Comparison of ENCODE assay signal across 8 cellular contexts in the genomic region with DNA sequence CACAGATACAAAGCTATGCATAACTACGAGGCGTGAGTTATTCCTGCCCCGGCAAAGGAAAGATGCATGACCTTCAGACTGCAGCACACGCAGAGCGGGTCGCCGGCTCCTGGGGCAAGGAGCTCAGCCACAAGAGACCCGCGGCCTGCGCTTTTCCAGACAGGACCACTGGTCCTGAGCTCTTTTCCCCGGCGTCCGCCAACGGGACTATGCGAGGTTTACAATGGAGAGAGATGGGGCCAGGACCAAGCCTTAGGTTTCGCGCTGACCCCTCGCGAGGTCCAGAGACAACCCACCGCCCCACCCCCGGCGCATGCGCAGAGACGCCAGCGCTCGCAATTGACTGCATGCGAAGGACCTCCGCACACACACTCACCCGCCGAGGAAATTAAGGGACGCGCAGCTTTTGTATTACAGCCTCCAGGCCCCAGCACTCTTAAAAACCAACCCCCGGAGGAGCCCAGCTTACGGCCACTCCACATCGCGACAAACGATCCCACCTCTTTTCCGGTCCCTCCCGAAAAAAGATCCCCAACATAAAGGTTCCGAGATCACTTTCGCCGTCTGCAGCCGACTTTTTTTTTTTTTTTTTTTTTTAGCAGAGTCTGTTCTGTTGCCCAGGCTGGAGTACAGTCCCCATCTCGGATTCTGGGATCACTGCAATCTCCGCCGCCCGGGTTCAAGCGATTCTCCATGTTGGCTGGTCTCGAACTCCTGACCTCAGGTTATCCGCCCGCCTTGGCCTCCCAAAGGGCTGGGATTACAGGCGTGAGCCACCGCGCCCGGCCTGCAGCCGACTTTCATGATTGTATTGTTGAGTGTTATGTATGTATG. TPM values are rescaled to one million over a fixed set of nuclear protein-coding genes. Genes with fewer than 3 reads are reported as not detected.
A peak's percentile ranks its signal among the peaks of the same experiment; 100 is the strongest.
DNase-seq lines count a peak whose midpoint lies in the region; ATAC-seq and TF ChIP-seq lines count a peak whose summit lies in the region.

A gene with protein sequence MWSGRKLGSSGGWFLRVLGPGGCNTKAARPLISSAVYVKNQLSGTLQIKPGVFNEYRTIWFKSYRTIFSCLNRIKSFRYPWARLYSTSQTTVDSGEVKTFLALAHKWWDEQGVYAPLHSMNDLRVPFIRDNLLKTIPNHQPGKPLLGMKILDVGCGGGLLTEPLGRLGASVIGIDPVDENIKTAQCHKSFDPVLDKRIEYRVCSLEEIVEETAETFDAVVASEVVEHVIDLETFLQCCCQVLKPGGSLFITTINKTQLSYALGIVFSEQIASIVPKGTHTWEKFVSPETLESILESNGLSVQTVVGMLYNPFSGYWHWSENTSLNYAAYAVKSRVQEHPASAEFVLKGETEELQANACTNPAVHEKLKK (minus strand): TSS at position 498 of the 834 bp plus-strand sequence. CDS start 16 bp downstream, at position 482.

- CTCF ChIA-PET in RWPE1 (lab: Yijun Ruan, JAX), result no interaction called here

- peak within 1 kb of the TSS; percentile 74 for H3K9ac ChIP-seq in neural cell (ENCODE audit: low read length)

- TF ChIP-seq RAD21 in neural cell (conservative IDR thresholded peaks at IDR 0.05), result peak; percentile 33

- H3K27ac Mint-ChIP-seq in stimulated activated naive CD8-positive, alpha-beta T cell treated with anti-CD3 and anti-CD28 coated beads, Interleukin-15, amount 100 ng/mL, for 72 hours, result peak within 1 kb of the TSS; percentile 96 to 97

- no peaks in the 10 kb centered on the region for H3K9me3 ChIP-seq in DOHH2 (ENCODE audit: control insufficient read depth, insufficient read depth, low read length)
- H3K9me3 ChIP-seq in neural cell (ENCODE audit: low read length), result no peaks in the 10 kb centered on the region

- H3K79me2 ChIP-seq in DOHH2 (ENCODE audit: control insufficient read depth, low read length) (peaks cover 16% of the 10 kb centered on the region), neural cell (replicated peaks; ENCODE audit: insufficient read depth, low read length) (no peaks in the 10 kb centered on the region)

- H3K4me1 ChIP-seq in DOHH2 (ENCODE audit: control insufficient read depth, low read length), result peaks cover 16% of the 10 kb centered on the region

- ATAC-seq in GM21723 (IDR thresholded peaks at IDR 0.05; ENCODE audit: unreplicated experiment), result peak; percentile 80
- ATAC-seq in stimulated activated naive CD8-positive, alpha-beta T cell treated with anti-CD3 and anti-CD28 coated beads, Interleukin-15, amount 100 ng/mL, for 72 hours, result peak; percentile 82

- TF ChIP-seq EP300 in neural cell (conservative IDR thresholded peaks at IDR 0.05; ENCODE audit: poor library complexity, severe bottlenecking), result peak; percentile 35

- H3K4me3 ChIP-seq in DOHH2 (ENCODE audit: low read length) (peak within 1 kb of the TSS; percentile 85), fibroblast of villous mesenchyme (ENCODE audit: low read depth, low read length) (peak within 1 kb of the TSS; percentile 94), neural cell (ENCODE audit: low read length) (peak within 1 kb of the TSS; percentile 74)

- H3K27me3 ChIP-seq in DOHH2 (ENCODE audit: control insufficient read depth, low read length) (no peaks in the 10 kb centered on the region), neural cell (ENCODE audit: insufficient read depth, low read depth, low read length) (no peaks in the 10 kb centered on the region)

- H3K9me2 ChIP-seq in DOHH2 (replicated peaks; ENCODE audit: control insufficient read depth, low read length) (no peaks in the 10 kb centered on the region), neural cell (ENCODE audit: insufficient read depth, low read length) (no peaks in the 10 kb centered on the region)

- peak within 1 kb of the TSS; percentile 72 for H3K27ac ChIP-seq in DOHH2 (ENCODE audit: low read depth, low read length)
- H3K27ac ChIP-seq in RWPE1, result peak within 1 kb of the TSS; percentile 90
- peak within 1 kb of the TSS; percentile 70 for H3K27ac ChIP-seq in neural cell (ENCODE audit: low read length)

- H3K4me2 ChIP-seq in DOHH2 (ENCODE audit: low read length) (peak within 1 kb of the TSS; percentile 71), neural cell (ENCODE audit: low read length) (peak within 1 kb of the TSS; percentile 63)

- H3K36me3 ChIP-seq in DOHH2 (ENCODE audit: control insufficient read depth, low read length), result peaks cover 17% of the 10 kb centered on the region
- no peaks in the 10 kb centered on the region for H3K36me3 ChIP-seq in neural cell (ENCODE audit: insufficient read depth, low read length)

- peak within 1 kb of the TSS; percentile 74 for H2AFZ ChIP-seq in neural cell (ENCODE audit: low read depth, low read length)

- peak within 1 kb of the TSS; percentile 94 for H3K4me3 Mint-ChIP-seq in stimulated activated naive CD8-positive, alpha-beta T cell treated with anti-CD3 and anti-CD28 coated beads, Interleukin-15, amount 100 ng/mL, for 72 hours

- H4K20me1 ChIP-seq in DOHH2 (ENCODE audit: control insufficient read depth, insufficient read depth, low read depth, low read length) (no peaks in the 10 kb centered on the region), neural cell (ENCODE audit: insufficient read depth) (no peaks in the 10 kb centered on the region)

- POLR2A ChIA-PET in RWPE1 (lab: Yijun Ruan, JAX; ENCODE audit: low non-redundant PET), result interaction anchor here (0.7 kb wide), 1 partner anchor 45 kb away, joined by 4 read pairs; a partner anchor contains a TSS

- H3K27me3 Mint-ChIP-seq in stimulated activated naive CD8-positive, alpha-beta T cell treated with anti-CD3 and anti-CD28 coated beads, Interleukin-15, amount 100 ng/mL, for 72 hours, result no peaks in the 10 kb centered on the region

- H3K4me1 Mint-ChIP-seq in stimulated activated naive CD8-positive, alpha-beta T cell treated with anti-CD3 and anti-CD28 coated beads, Interleukin-15, amount 100 ng/mL, for 72 hours, result peaks cover 15% of the 10 kb centered on the region

- no peaks in the 10 kb centered on the region for H3K9me3 Mint-ChIP-seq in stimulated activated naive CD8-positive, alpha-beta T cell treated with anti-CD3 and anti-CD28 coated beads, Interleukin-15, amount 100 ng/mL, for 72 hours

- DNase-seq in KBM-7, result peak; percentile 83
- DNase-seq in RWPE1 (ENCODE audit: low spot score), result peak; percentile 87
- peak; percentile 90 for DNase-seq in activated effector memory CD4-positive, alpha-beta T cell treated with anti-CD3 and anti-CD28 coated beads, Interleukin-2, amount 50 U/mL, for 16 hours
- DNase-seq in fibroblast of villous mesenchyme (ENCODE audit: low read depth), result peak; percentile 80
- DNase-seq in stimulated activated naive CD8-positive, alpha-beta T cell treated with anti-CD3 and anti-CD28 coated beads, Interleukin-15, amount 100 ng/mL, for 72 hours, result peak; percentile 72 to 73

- H3F3A ChIP-seq in DOHH2 (ENCODE audit: control insufficient read depth, insufficient read depth) (peaks cover 16% of the 10 kb centered on the region), neural cell (ENCODE audit: insufficient read depth, low read length, poor library complexity, severe bottlenecking) (peaks cover 7% of the 10 kb centered on the region)

- in situ Hi-C loops in KBM-7 (cut with MboI; ENCODE audit: low pct_unique_long_range_greater_than_20kb, low sequenced_read_pairs), result no loop called here

- no peak for TF ChIP-seq CTCF in DOHH2 (IDR thresholded peaks at IDR 0.05; ENCODE audit: low read depth, low read length, poor library complexity, severe bottlenecking)
- TF ChIP-seq CTCF in RWPE1 (conservative IDR thresholded peaks at IDR 0.05; ENCODE audit: low read depth), result no peak
- no peak for TF ChIP-seq CTCF in fibroblast of villous mesenchyme (IDR thresholded peaks at IDR 0.05; ENCODE audit: insufficient read depth, low read depth, low read length)
- no peak for TF ChIP-seq CTCF in neural cell (IDR thresholded peaks at IDR 0.05; ENCODE audit: poor library complexity, severe bottlenecking)

TF ChIP-seq in neural cell, 6 proteins besides CTCF, POLR2A, EP300 and RAD21:
- TF ChIP-seq MXI1 (conservative IDR thresholded peaks at IDR 0.05; ENCODE audit: poor library complexity, severe bottlenecking) (peak; percentile 60), SMC3 (conservative IDR thresholded peaks at IDR 0.05; ENCODE audit: poor library complexity) (peak; percentile 43), TAF1 (IDR thresholded peaks at IDR 0.05; ENCODE audit: low read depth) (no peak), POLR2AphosphoS5 (IDR thresholded peaks at IDR 0.05) (peak; percentile 58), EZH2 (IDR thresholded peaks at IDR 0.05; ENCODE audit: borderline replicate concordance, insufficient read depth, low read length, poor library complexity, severe bottlenecking) (no peak)
- TF ChIP-seq, protein P1, sequence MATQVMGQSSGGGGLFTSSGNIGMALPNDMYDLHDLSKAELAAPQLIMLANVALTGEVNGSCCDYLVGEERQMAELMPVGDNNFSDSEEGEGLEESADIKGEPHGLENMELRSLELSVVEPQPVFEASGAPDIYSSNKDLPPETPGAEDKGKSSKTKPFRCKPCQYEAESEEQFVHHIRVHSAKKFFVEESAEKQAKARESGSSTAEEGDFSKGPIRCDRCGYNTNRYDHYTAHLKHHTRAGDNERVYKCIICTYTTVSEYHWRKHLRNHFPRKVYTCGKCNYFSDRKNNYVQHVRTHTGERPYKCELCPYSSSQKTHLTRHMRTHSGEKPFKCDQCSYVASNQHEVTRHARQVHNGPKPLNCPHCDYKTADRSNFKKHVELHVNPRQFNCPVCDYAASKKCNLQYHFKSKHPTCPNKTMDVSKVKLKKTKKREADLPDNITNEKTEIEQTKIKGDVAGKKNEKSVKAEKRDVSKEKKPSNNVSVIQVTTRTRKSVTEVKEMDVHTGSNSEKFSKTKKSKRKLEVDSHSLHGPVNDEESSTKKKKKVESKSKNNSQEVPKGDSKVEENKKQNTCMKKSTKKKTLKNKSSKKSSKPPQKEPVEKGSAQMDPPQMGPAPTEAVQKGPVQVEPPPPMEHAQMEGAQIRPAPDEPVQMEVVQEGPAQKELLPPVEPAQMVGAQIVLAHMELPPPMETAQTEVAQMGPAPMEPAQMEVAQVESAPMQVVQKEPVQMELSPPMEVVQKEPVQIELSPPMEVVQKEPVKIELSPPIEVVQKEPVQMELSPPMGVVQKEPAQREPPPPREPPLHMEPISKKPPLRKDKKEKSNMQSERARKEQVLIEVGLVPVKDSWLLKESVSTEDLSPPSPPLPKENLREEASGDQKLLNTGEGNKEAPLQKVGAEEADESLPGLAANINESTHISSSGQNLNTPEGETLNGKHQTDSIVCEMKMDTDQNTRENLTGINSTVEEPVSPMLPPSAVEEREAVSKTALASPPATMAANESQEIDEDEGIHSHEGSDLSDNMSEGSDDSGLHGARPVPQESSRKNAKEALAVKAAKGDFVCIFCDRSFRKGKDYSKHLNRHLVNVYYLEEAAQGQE (IDR thresholded peaks at IDR 0.05; ENCODE audit: borderline replicate concordance), result no peak

RNA-seq across cellular contexts. Expression of the gene that starts here (rescaled TPM):
- total RNA-seq in fibroblast of villous mesenchyme, result 6.1 and 9.1 TPM in 2 replicates
- polyA plus RNA-seq in neural cell, result 23.0 and 23.5 TPM in 2 replicates
- 10.0 and 10.7 TPM in 2 replicates for polyA minus RNA-seq in neural cell

Comparison
In these comparisons a context has a peak if more than half of its experiments do, and no peak if none do; other contexts are left out.
1. Peak in every context shown above with its lines: DNase-seq, ATAC-seq, H3K4me3 ChIP-seq and H3K27ac ChIP-seq.